Comparison of ENCODE assay signal across 6 cellular contexts in genomic region chr10:101000602-101000991, GRCh38. TPM values are rescaled to one million over a fixed set of nuclear protein-coding genes. Genes with fewer than 3 reads are reported as not detected.
DNase-seq lines count a peak whose midpoint lies in the region; ATAC-seq and TF ChIP-seq lines count a peak whose summit lies in the region.

No MANE protein-coding gene starts in this region.

- H3K4me3 Mint-ChIP-seq in stimulated activated effector memory CD8-positive, alpha-beta T cell treated with anti-CD3 and anti-CD28 coated beads, Interleukin-12 subunit alpha, Interleukin-12 subunit beta, amount 100 ng/mL, for 72 hours = peak overlapping the region; percentile 81

- TF ChIP-seq CTCF in esophagus squamous epithelium (IDR thresholded peaks at IDR 0.05) = no peak

- no peaks in the 10 kb centered on the region for H3K27me3 ChIP-seq in esophagus squamous epithelium

- peaks cover 28% of the 10 kb centered on the region for H3K4me1 Mint-ChIP-seq in stimulated activated effector memory CD8-positive, alpha-beta T cell treated with anti-CD3 and anti-CD28 coated beads, Interleukin-12 subunit alpha, Interleukin-12 subunit beta, amount 100 ng/mL, for 72 hours

- H3K36me3 ChIP-seq in SK-N-MC (ENCODE audit: insufficient read depth, low read length) (peaks cover 6% of the 10 kb centered on the region; the same call in 1 of the 2 replicates), esophagus squamous epithelium (peaks cover 10 to 33% (median 19%) of the 10 kb centered on the region in 3 donors)

- H3K9ac ChIP-seq in SK-N-MC (ENCODE audit: insufficient read length) = peak overlapping the region; percentile 86

- H3K36me3 Mint-ChIP-seq in stimulated activated effector memory CD8-positive, alpha-beta T cell treated with anti-CD3 and anti-CD28 coated beads, Interleukin-12 subunit alpha, Interleukin-12 subunit beta, amount 100 ng/mL, for 72 hours = peaks cover 17% of the 10 kb centered on the region

- H3K4me3 ChIP-seq in SK-N-MC (peak overlapping the region; percentile 77), esophagus squamous epithelium (peak overlapping the region; percentile 82 to 97 (median 96))

- H3K27ac ChIP-seq in SK-N-MC (no peak overlapping the region), esophagus squamous epithelium (peak overlapping the region; percentile 98 to 100 (median 100))

- no peaks in the 10 kb centered on the region for H3K9me3 Mint-ChIP-seq in stimulated activated effector memory CD8-positive, alpha-beta T cell treated with anti-CD3 and anti-CD28 coated beads, Interleukin-12 subunit alpha, Interleukin-12 subunit beta, amount 100 ng/mL, for 72 hours

- H3K9me3 ChIP-seq in SK-N-MC (ENCODE audit: low read depth, low read length) = no peaks in the 10 kb centered on the region
- H3K9me3 ChIP-seq in esophagus squamous epithelium = no peaks in the 10 kb centered on the region

- peaks cover 34 to 77% (median 36%) of the 10 kb centered on the region in 3 donors for H3K4me1 ChIP-seq in esophagus squamous epithelium

- no peak for TF ChIP-seq POLR2A in esophagus squamous epithelium (IDR thresholded peaks at IDR 0.05)

- 37% methylated on average over 2 of the region's 7 CpGs; no CpG with 5 or more reads in 1 of the 2 donors for WGBS in esophagus squamous epithelium, 2 donors

- peak overlapping the region; percentile 66 for H3K27ac Mint-ChIP-seq in stimulated activated effector memory CD8-positive, alpha-beta T cell treated with anti-CD3 and anti-CD28 coated beads, Interleukin-12 subunit alpha, Interleukin-12 subunit beta, amount 100 ng/mL, for 72 hours

- no peak for ATAC-seq in stimulated activated effector memory CD8-positive, alpha-beta T cell treated with anti-CD3 and anti-CD28 coated beads, Interleukin-12 subunit alpha, Interleukin-12 subunit beta, amount 100 ng/mL, for 72 hours
- ATAC-seq in HG03442 (IDR thresholded peaks at IDR 0.05; ENCODE audit: unreplicated experiment) = no peak

- intact Hi-C loops in esophagus squamous epithelium (cut with DNase I) = no loop called here

- DNase-seq in SK-N-MC (ENCODE audit: low read depth, low spot score) (no peak), esophagus squamous epithelium (lab: John Stamatoyannopoulos, UW) (no peak), epidermal melanocyte (ENCODE audit: insufficient read length, low spot score) (no peak), SIG-M5 (lab: John Stamatoyannopoulos, UW) (no peak)
- no peak for DNase-seq in stimulated activated effector memory CD8-positive, alpha-beta T cell treated with anti-CD3 and anti-CD28 coated beads, Interleukin-12 subunit alpha, Interleukin-12 subunit beta, amount 100 ng/mL, for 72 hours (ENCODE audit: low spot score in 2 of 2)

RNA-seq across cellular contexts. Expression of gene LZTS2, which starts 1.0 kb away (rescaled TPM):
- 10 to 100 TPM; 26.7 to 55.2 (median 41.4) TPM for total RNA-seq in esophagus squamous epithelium

RNA-seq across cellular contexts. Expression of gene TWNK, which starts 13.3 kb away (rescaled TPM):
- total RNA-seq in esophagus squamous epithelium = 10 to 100 TPM in 1 of 4 donors, 1 to 10 TPM in 3; 5.0 to 13.9 (median 6.5) TPM

RNA-seq across cellular contexts. Expression of gene MRPL43, which starts 13.3 kb away (rescaled TPM):
- 10 to 100 TPM; 52.7 to 71.9 (median 60.7) TPM for total RNA-seq in esophagus squamous epithelium

RNA-seq across cellular contexts. Expression of gene PDZD7, which starts 30.3 kb away (rescaled TPM):
- total RNA-seq in esophagus squamous epithelium = under 1 TPM in 3 of 4 donors, not detected in 1; 0.19 to 0.29 (median 0.26) TPM

RNA-seq across cellular contexts. Expression of gene SFXN3, which starts 30.4 kb away (rescaled TPM):
- total RNA-seq in esophagus squamous epithelium = 10 to 100 TPM in 2 of 4 donors, 1 to 10 TPM in 2; 3.9 to 30.7 (median 9.4) TPM
